ENCODE assay signal across 15 cellular contexts in genomic region chr5:154222414-154222813, GRCh38. TPM values are rescaled to one million over a fixed set of nuclear protein-coding genes. Genes with fewer than 3 reads are reported as not detected.
DNase-seq lines count a peak whose midpoint lies in the region; ATAC-seq, FAIRE-seq and TF ChIP-seq lines count a peak whose summit lies in the region.
"Had no signal": no experiment of that assay in that cellular context is flagged by ENCODE, and none has a peak within 500 bp of the region (broad histone marks: within the 10 kb centered on the region; RNA-seq: fewer than 3 reads in every experiment).

No MANE protein-coding gene starts in this region.

- H2AFZ ChIP-seq in HepG2 (ENCODE audit: low read length) = no peak overlapping the region

- ATAC-seq in HepG2 (no peak), right lobe of liver (no peak), T-cell (replicated peaks in 1 of 4) (no peak), GM21526 (IDR thresholded peaks at IDR 0.05; ENCODE audit: low FRiP score, unreplicated experiment) (no peak)

- intact Hi-C loops in HepG2 (cut with micrococcal nuclease; ENCODE audit: unreplicated experiment) (no loop called here), right lobe of liver (cut with DNase I) (no loop called here)

- no peaks in the 10 kb centered on the region for H3K27me3 Mint-ChIP-seq in T-cell
- peaks cover 0 to 1% (median 0%) of the 10 kb centered on the region in 3 donors for H3K27me3 Mint-ChIP-seq in immature natural killer cell (ENCODE audit: low read depth in 3 of 3)
- H3K27me3 Mint-ChIP-seq: activated naive CD8-positive, alpha-beta T cell treated with anti-CD3 and anti-CD28 coated beads, Interleukin-2, amount 10 ng/mL, durations not matched to agents 7 days and 5 days had no signal

- H3K36me3 Mint-ChIP-seq in T-cell = peaks cover 28% of the 10 kb centered on the region
- H3K36me3 Mint-ChIP-seq in immature natural killer cell = peaks cover 22 to 37% (median 23%) of the 10 kb centered on the region in 3 donors

- no peak overlapping the region for H3K4me2 ChIP-seq in HepG2 (ENCODE audit: low read depth, low read length)

- peaks cover 52% of the 10 kb centered on the region in 3 donors for H3K4me1 Mint-ChIP-seq in T-cell
- peaks cover 44 to 74% of the 10 kb centered on the region in 2 donors for H3K4me1 Mint-ChIP-seq in immature natural killer cell

- CTCF ChIA-PET in HepG2 (lab: Yijun Ruan, JAX; ENCODE audit: low intra/inter-chr PET ratio, low total read pairs) (no interaction called here), T-cell (lab: Charles Lee) (interaction anchor here in 1 of 2 donors (1.9 kb wide), 1 partner anchor 25 kb away, joined by 8 read pairs; no protein-coding TSS in a partner anchor)

- H3K4me1 ChIP-seq in HepG2 (ENCODE audit: insufficient read depth, low read length) (no peaks in the 10 kb centered on the region), right lobe of liver (no peaks in the 10 kb centered on the region)

- TF ChIP-seq CTCF in HepG2 (CRISPR knock-in tag; IDR thresholded peaks at IDR 0.05) = no peak
- no peak for TF ChIP-seq CTCF in right lobe of liver (IDR thresholded peaks at IDR 0.05)

- H3K9ac ChIP-seq in HepG2 (ENCODE audit: insufficient read depth, low read depth, low read length) = no peak overlapping the region

- H3K9me3 ChIP-seq in HepG2 (ENCODE audit: low read length) (no peaks in the 10 kb centered on the region), right lobe of liver (no peaks in the 10 kb centered on the region)

- WGBS in HepG2 (ENCODE audit: low lambda C conversion rate) = 83% methylated on average over 2 of the region's 2 CpGs
- WGBS in right lobe of liver (ENCODE audit: insufficient coverage, low coverage, low lambda C conversion rate, missing lambda C conversion rate) = 77% methylated on average over 2 of the region's 2 CpGs

- TF ChIP-seq POLR2A in HepG2 (IDR thresholded peaks at IDR 0.05; ENCODE audit: insufficient read depth in 1 of 2, low read depth in 2 of 2, low read length in 2 of 2) (no peak), right lobe of liver (IDR thresholded peaks at IDR 0.05) (no peak)

- no peak for FAIRE-seq in HepG2 (lab: Jason Lieb, UNC)
- FAIRE-seq: bronchial epithelial cell, kidney had no signal

- no peak for DNase-seq in HepG2 (ENCODE audit: low spot score)
- DNase-seq in right lobe of liver = no peak
- DNase-seq in T-cell = no peak
- DNase-seq in immature natural killer cell = no peak
- DNase-seq in kidney glomerular epithelial cell (lab: John Stamatoyannopoulos, UW) = no peak
- no peak for DNase-seq in NCI-H2081 treated with DMSO at 0.1 percent for 48 hours (lab: John Stamatoyannopoulos, UW)
- DNase-seq: activated naive CD8-positive, alpha-beta T cell treated with anti-CD3 and anti-CD28 coated beads, Interleukin-2, amount 10 ng/mL, durations not matched to agents 7 days and 5 days; heart left ventricle; kidney; NCI-H2029 treated with DMSO at 0.1 percent for 48 hours; NCI-H510A treated with DMSO at 0.1 percent for 48 hours had no signal

- in situ Hi-C loops in HepG2 (cut with HindIII; ENCODE audit: extremely low pct_ligation_motif_present, low pct_unique_long_range_greater_than_20kb) = no loop called here

- TF ChIP-seq EP300 in HepG2 (IDR thresholded peaks at IDR 0.05; ENCODE audit: low read depth in 2 of 2, low read length in 2 of 2) = no peak
- TF ChIP-seq EP300 in HepG2 (CRISPR knock-in tag; IDR thresholded peaks at IDR 0.05; ENCODE audit: borderline replicate concordance) = no peak

- H3K36me3 ChIP-seq in HepG2 (replicated peaks in 1 of 2; ENCODE audit: control insufficient read depth in 1 of 2, insufficient read depth in 2 of 2, low read length in 2 of 2) = no peaks in the 10 kb centered on the region
- no peaks in the 10 kb centered on the region for H3K36me3 ChIP-seq in right lobe of liver
- H3K36me3 ChIP-seq: right atrium auricular region had no signal

- no peak for TF ChIP-seq RAD21 in HepG2 (CRISPR knock-in tag; IDR thresholded peaks at IDR 0.05)

- H3K9me3 Mint-ChIP-seq in T-cell (peaks cover 0 to 2% (median 0%) of the 10 kb centered on the region in 3 donors), immature natural killer cell (peaks cover 0 to 9% (median 4%) of the 10 kb centered on the region in 6 donors)

- POLR2A ChIA-PET in HepG2 (lab: Yijun Ruan, JAX) (no interaction called here), T-cell (lab: Charles Lee) (interaction anchor here in 1 of 2 donors (0.5 kb wide), 1 partner anchor 10 kb away, joined by 4 read pairs; no protein-coding TSS in a partner anchor)

- H3K4me3 ChIP-seq in HepG2 (replicated peaks in 1 of 3; ENCODE audit: insufficient read depth in 1 of 3, low read depth in 2 of 3, low read length in 3 of 3) (no peak overlapping the region), right lobe of liver (no peak overlapping the region)
- H3K4me3 ChIP-seq: heart left ventricle, right atrium auricular region had no signal

- no TSS peak for BruUV-seq in HepG2 (replicated peaks; lab: Mats Ljungman, UMichigan)

- H3K27ac Mint-ChIP-seq in T-cell (peak overlapping the region; percentile 89 to 98), immature natural killer cell (peak overlapping the region; percentile 81 to 98 (median 94))

- H3K27me3 ChIP-seq in HepG2 (ENCODE audit: control insufficient read depth in 1 of 2, insufficient read depth in 2 of 2, low read length in 2 of 2) (no peaks in the 10 kb centered on the region), right lobe of liver (no peaks in the 10 kb centered on the region)
- H3K27me3 ChIP-seq: heart left ventricle, right atrium auricular region had no signal

- peak overlapping the region in 1 of 3 donors; percentile 24 for H3K4me3 Mint-ChIP-seq in T-cell
- H3K4me3 Mint-ChIP-seq in immature natural killer cell = no peak overlapping the region
- H3K4me3 Mint-ChIP-seq: mesothelial cell of epicardium had no signal

- no peaks in the 10 kb centered on the region for H3K79me2 ChIP-seq in HepG2 (ENCODE audit: insufficient read depth, low read length)

- no peak overlapping the region for H3K27ac ChIP-seq in HepG2 (ENCODE audit: extremely low read length, insufficient read depth, low read length)
- no peak overlapping the region for H3K27ac ChIP-seq in right lobe of liver
- H3K27ac ChIP-seq: right atrium auricular region had no signal

- H4K20me1 ChIP-seq in HepG2 (ENCODE audit: insufficient read depth, low read length) = no peaks in the 10 kb centered on the region

TF ChIP-seq in HepG2, 621 proteins besides CTCF, POLR2A, EP300 and RAD21:
- no peak for TF ChIP-seq ZFP36L2 (CRISPR knock-in tag; IDR thresholded peaks at IDR 0.05)
- peak; percentile 93 for TF ChIP-seq ZNF7 (CRISPR knock-in tag; IDR thresholded peaks at IDR 0.05)
- no peak for TF ChIP-seq CCAR2 (optimal IDR thresholded peaks at IDR 0.05; ENCODE audit: low read depth, low read length)

RNA-seq across cellular contexts. Expression of gene GALNT10, which starts 31.9 kb away (rescaled TPM):
- total RNA-seq in HepG2 (2016; rRNA removed; fragmentation: Illumina TruSeq; extraction: Trizol) (6.2 and 8.1 TPM in 2 replicates), right lobe of liver (1 to 10 TPM; 4.0 to 9.7 (median 7.1) TPM), T-cell (10 to 100 TPM; 26.9 to 62.7 (median 40.8) TPM)
- 1.3 and 1.5 TPM in 2 replicates for total RNA-seq in HepG2 (2016; cell fraction: cytosol; rRNA removed; fragmentation: Illumina TruSeq; extraction: Trizol; ENCODE audit: low read depth)
- total RNA-seq in HepG2 (2016; cell fraction: insoluble cytoplasmic fraction; rRNA removed; fragmentation: Illumina TruSeq; extraction: Trizol) = 4.7 and 8.5 TPM in 2 replicates
- total RNA-seq in HepG2 (2016; cell fraction: membrane; rRNA removed; fragmentation: Illumina TruSeq; extraction: Trizol) = 5.1 and 5.4 TPM in 2 replicates
- 8.2 and 10.9 TPM in 2 replicates for total RNA-seq in HepG2 (2016; cell fraction: nucleus; rRNA removed; fragmentation: Illumina TruSeq; extraction: Trizol)
- polyA plus RNA-seq in HepG2 (2011; rRNA removed) (11.2 and 12.0 TPM in 2 replicates), immature natural killer cell (10 to 100 TPM; 10.4 to 42.8 (median 24.7) TPM)
- 5.5 and 5.6 TPM in 2 replicates for polyA plus RNA-seq in HepG2 (2011; cell fraction: cytosol; rRNA removed)
- 7.2 and 9.6 TPM in 2 replicates for polyA plus RNA-seq in HepG2 (2011; cell fraction: nucleus; rRNA removed)
- 3.6 and 5.9 TPM in 2 replicates for polyA plus RNA-seq in HepG2 (2012)
- 1.3 and 1.9 TPM in 2 replicates for polyA plus RNA-seq in HepG2 (2016; cell fraction: cytosol; fragmentation: Illumina TruSeq; extraction: Trizol; ENCODE audit: low read depth)
- 4.3 and 5.7 TPM in 2 replicates for polyA plus RNA-seq in HepG2 (2016; cell fraction: insoluble cytoplasmic fraction; fragmentation: Illumina TruSeq; extraction: Trizol; ENCODE audit: low read depth)
- 2.6 and 3.0 TPM in 2 replicates for polyA plus RNA-seq in HepG2 (2016; cell fraction: membrane; fragmentation: Illumina TruSeq; extraction: Trizol; ENCODE audit: low read depth)
- polyA plus RNA-seq in HepG2 (2016; cell fraction: nucleus; fragmentation: Illumina TruSeq; extraction: Trizol; ENCODE audit: insufficient read depth, low read depth) = 10.3 and 10.9 TPM in 2 replicates
- 25.4 and 54.7 TPM in 2 replicates for polyA minus RNA-seq in HepG2 (2011; rRNA and poly(A)+ RNA removed; ENCODE audit: low replicate concordance)
- polyA minus RNA-seq in HepG2 (2011; cell fraction: cytosol; rRNA and poly(A)+ RNA removed) = 6.4 and 7.0 TPM in 2 replicates
- polyA minus RNA-seq in HepG2 (2011; cell fraction: nucleus; rRNA and poly(A)+ RNA removed) = 7.5 and 8.5 TPM in 2 replicates
